Comparison of ENCODE assay signal across 39 cellular contexts in genomic region chr11:43774786-43775185, GRCh38.
"Had no signal": no experiment of that assay in that cellular context is flagged by ENCODE, and none has a peak within 500 bp of the region (broad histone marks: within the 10 kb centered on the region; RNA-seq: fewer than 3 reads in every experiment).

No MANE protein-coding gene starts in this region.

- FAIRE-seq: astrocyte, bronchial epithelial cell had no signal

- H3K9me3 ChIP-seq: adrenal gland, ascending aorta, body of pancreas had no signal

- H3K4me3 Mint-ChIP-seq: activated naive CD4-positive, alpha-beta T cell treated with anti-CD3 and anti-CD28 coated beads for 36 hours; activated naive CD4-positive, alpha-beta T cell treated with anti-CD3 and anti-CD28 coated beads, Interleukin-2, amount 10 ng/mL, durations not matched to agents 7 days and 5 days; activated naive CD4-positive, alpha-beta T cell treated with anti-CD3 and anti-CD28 coated beads, Interleukin-2, amount 50 U/mL, for 24 hours; activated naive CD8-positive, alpha-beta T cell; activated naive CD8-positive, alpha-beta T cell treated with anti-CD3 and anti-CD28 coated beads for 36 hours; activated naive CD8-positive, alpha-beta T cell treated with anti-CD3 and anti-CD28 coated beads, Interleukin-2, amount 10 ng/mL, durations not matched to agents 7 days and 5 days; activated naive CD8-positive, alpha-beta T cell treated with anti-CD3 and anti-CD28 coated beads, Interleukin-2, amount 50 U/mL, for 24 hours; activated T-cell treated with anti-CD3 and anti-CD28 coated beads, Interleukin-2, amount 50 U/mL, for 24 hours; activated T-cell treated with anti-CD3 and anti-CD28 coated beads, Interleukin-2, amount 50 U/mL, for 4 hours; activated T-cell treated with anti-CD3 and anti-CD28 coated beads, Interleukin-2, amount 50 U/mL, for 72 hours; activated T-helper 1 cell treated with anti-CD3 and anti-CD28 coated beads, Interleukin-12 subunit alpha, Interleukin-12 subunit beta, Interleukin-2, Interleukin-4 antibody, amounts not matched to agents 30 ng/mL and 10 ng/mL and 1 ng/mL, durations not matched to agents 14 hours and 24 hours and 36 hours; activated T-helper 17 cell treated with anti-CD3 and anti-CD28 coated beads, Interleukin-2, amount 50 U/mL, for 72 hours; brain; central memory CD8-positive, alpha-beta T cell had no signal

- H3K4me1 ChIP-seq: adrenal gland, body of pancreas had no signal

- H3K27me3 Mint-ChIP-seq: activated naive CD4-positive, alpha-beta T cell treated with anti-CD3 and anti-CD28 coated beads, Interleukin-2, amount 10 ng/mL, durations not matched to agents 7 days and 5 days; activated naive CD4-positive, alpha-beta T cell treated with anti-CD3 and anti-CD28 coated beads, Interleukin-2, amount 50 U/mL, for 24 hours; activated naive CD8-positive, alpha-beta T cell; activated naive CD8-positive, alpha-beta T cell treated with anti-CD3 and anti-CD28 coated beads for 36 hours; activated naive CD8-positive, alpha-beta T cell treated with anti-CD3 and anti-CD28 coated beads, Interleukin-2, amount 10 ng/mL, durations not matched to agents 7 days and 5 days; activated naive CD8-positive, alpha-beta T cell treated with anti-CD3 and anti-CD28 coated beads, Interleukin-2, amount 50 U/mL, for 24 hours; activated T-cell treated with anti-CD3 and anti-CD28 coated beads, Interleukin-2, amount 50 U/mL, for 24 hours; activated T-helper 17 cell treated with anti-CD3 and anti-CD28 coated beads, Interleukin-2, amount 50 U/mL, for 72 hours; brain; central memory CD8-positive, alpha-beta T cell had no signal

- H3K27me3 ChIP-seq: adrenal gland, ascending aorta, body of pancreas, brain microvascular endothelial cell, cardiac muscle cell had no signal

- H3K4me1 Mint-ChIP-seq: activated naive CD4-positive, alpha-beta T cell treated with anti-CD3 and anti-CD28 coated beads, Interleukin-2, amount 10 ng/mL, durations not matched to agents 7 days and 5 days; activated naive CD4-positive, alpha-beta T cell treated with anti-CD3 and anti-CD28 coated beads, Interleukin-2, amount 50 U/mL, for 24 hours; activated naive CD8-positive, alpha-beta T cell treated with anti-CD3 and anti-CD28 coated beads for 36 hours; activated naive CD8-positive, alpha-beta T cell treated with anti-CD3 and anti-CD28 coated beads, Interleukin-2, amount 10 ng/mL, durations not matched to agents 7 days and 5 days; activated naive CD8-positive, alpha-beta T cell treated with anti-CD3 and anti-CD28 coated beads, Interleukin-2, amount 50 U/mL, for 24 hours; activated T-helper 17 cell treated with anti-CD3 and anti-CD28 coated beads, Interleukin-2, amount 50 U/mL, for 72 hours; brain; central memory CD8-positive, alpha-beta T cell had no signal

- H3K4me3 ChIP-seq: adrenal gland, ascending aorta, body of pancreas, cardiac muscle cell had no signal

- H3K27ac ChIP-seq: adrenal gland, ascending aorta, body of pancreas, brain microvascular endothelial cell, cardiac muscle cell had no signal

- H3K36me3 ChIP-seq: adrenal gland, brain microvascular endothelial cell had no signal

- H3K27ac Mint-ChIP-seq: activated naive CD4-positive, alpha-beta T cell treated with anti-CD3 and anti-CD28 coated beads for 36 hours; activated naive CD4-positive, alpha-beta T cell treated with anti-CD3 and anti-CD28 coated beads, Interleukin-2, amount 10 ng/mL, durations not matched to agents 7 days and 5 days; activated naive CD4-positive, alpha-beta T cell treated with anti-CD3 and anti-CD28 coated beads, Interleukin-2, amount 50 U/mL, for 24 hours; activated naive CD4-positive, alpha-beta T cell treated with anti-CD3 and anti-CD28 coated beads, Interleukin-2, amount 50 U/mL, for 72 hours; activated naive CD8-positive, alpha-beta T cell; activated naive CD8-positive, alpha-beta T cell treated with anti-CD3 and anti-CD28 coated beads for 36 hours; activated naive CD8-positive, alpha-beta T cell treated with anti-CD3 and anti-CD28 coated beads, Interleukin-2, amount 10 ng/mL, durations not matched to agents 7 days and 5 days; activated naive CD8-positive, alpha-beta T cell treated with anti-CD3 and anti-CD28 coated beads, Interleukin-2, amount 50 U/mL, for 24 hours; activated T-cell treated with anti-CD3 and anti-CD28 coated beads, Interleukin-2, amount 50 U/mL, for 24 hours; activated T-cell treated with anti-CD3 and anti-CD28 coated beads, Interleukin-2, amount 50 U/mL, for 72 hours; activated T-helper 1 cell treated with anti-CD3 and anti-CD28 coated beads, Interleukin-12 subunit alpha, Interleukin-12 subunit beta, Interleukin-2, Interleukin-4 antibody, amounts not matched to agents 30 ng/mL and 10 ng/mL and 1 ng/mL, durations not matched to agents 14 hours and 24 hours and 36 hours; activated T-helper 17 cell treated with anti-CD3 and anti-CD28 coated beads, Interleukin-2, amount 50 U/mL, for 72 hours; activated T-helper 2 cell treated with anti-CD3 and anti-CD28 coated beads, Interferon-gamma antibody, Interleukin-2, Interleukin-4, amounts not matched to agents 10 μg/mL and 5 μg/mL and 100 μg/mL, durations not matched to agents 14 hours and 24 hours and 36 hours; brain had no signal

- H3K9me3 Mint-ChIP-seq: activated T-helper 17 cell treated with anti-CD3 and anti-CD28 coated beads, Interleukin-2, amount 50 U/mL, for 72 hours had no signal

- ATAC-seq: activated naive CD4-positive, alpha-beta T cell treated with anti-CD3 and anti-CD28 coated beads, Interleukin-2, amount 50 U/mL, for 72 hours; activated naive CD8-positive, alpha-beta T cell treated with anti-CD3 and anti-CD28 coated beads, Interleukin-2, amount 50 U/mL, for 24 hours; activated T-cell treated with anti-CD3 and anti-CD28 coated beads, Interleukin-2, amount 50 U/mL, for 4 hours; activated T-cell treated with anti-CD3 and anti-CD28 coated beads, Interleukin-2, amount 50 U/mL, for 72 hours; activated T-helper 17 cell treated with anti-CD3 and anti-CD28 coated beads, Interleukin-2, amount 50 U/mL, for 72 hours; body of pancreas had no signal

- DNase-seq: activated effector memory CD4-positive, alpha-beta T cell treated with anti-CD3 and anti-CD28 coated beads, Interleukin-2, amount 50 U/mL, for 16 hours; activated effector memory CD4-positive, alpha-beta T cell treated with Interleukin-2 at 50 U/mL for 16 hours; activated gamma-delta T cell; activated gamma-delta T cell treated with Interleukin-2 at 50 U/mL for 16 hours; activated naive CD4-positive, alpha-beta T cell; activated naive CD4-positive, alpha-beta T cell treated with anti-CD3 and anti-CD28 coated beads for 36 hours; activated naive CD4-positive, alpha-beta T cell treated with anti-CD3 and anti-CD28 coated beads, Interleukin-2, amount 10 ng/mL, durations not matched to agents 7 days and 5 days; activated naive CD4-positive, alpha-beta T cell treated with anti-CD3 and anti-CD28 coated beads, Interleukin-2, amount 50 U/mL, for 16 hours; activated naive CD4-positive, alpha-beta T cell treated with Interleukin-2 at 50 U/mL for 16 hours; activated naive CD8-positive, alpha-beta T cell treated with anti-CD3 and anti-CD28 coated beads for 36 hours; activated naive CD8-positive, alpha-beta T cell treated with anti-CD3 and anti-CD28 coated beads, Interleukin-2, amount 10 ng/mL, durations not matched to agents 7 days and 5 days; activated naive CD8-positive, alpha-beta T cell treated with anti-CD3 and anti-CD28 coated beads, Interleukin-2, amount 50 U/mL, for 24 hours; activated T-cell treated with anti-CD3 and anti-CD28 coated beads, Interleukin-2, amount 50 U/mL, for 1 hour; activated T-cell treated with anti-CD3 and anti-CD28 coated beads, Interleukin-2, amount 50 U/mL, for 24 hours; activated T-cell treated with anti-CD3 and anti-CD28 coated beads, Interleukin-2, amount 50 U/mL, for 4 hours; activated T-cell treated with anti-CD3 and anti-CD28 coated beads, Interleukin-2, amount 50 U/mL, for 48 hours; activated T-cell treated with anti-CD3 and anti-CD28 coated beads, Interleukin-2, amount 50 U/mL, for 72 hours; adrenal gland; amniotic stem cell; amygdala; anterior cingulate cortex; aorta; body of pancreas; brain microvascular endothelial cell; caudate nucleus; central memory CD4-positive, alpha-beta T cell; cerebellar nuclear complex had no signal
